ENCODE assay signal across 9 cellular contexts in the genomic region with DNA sequence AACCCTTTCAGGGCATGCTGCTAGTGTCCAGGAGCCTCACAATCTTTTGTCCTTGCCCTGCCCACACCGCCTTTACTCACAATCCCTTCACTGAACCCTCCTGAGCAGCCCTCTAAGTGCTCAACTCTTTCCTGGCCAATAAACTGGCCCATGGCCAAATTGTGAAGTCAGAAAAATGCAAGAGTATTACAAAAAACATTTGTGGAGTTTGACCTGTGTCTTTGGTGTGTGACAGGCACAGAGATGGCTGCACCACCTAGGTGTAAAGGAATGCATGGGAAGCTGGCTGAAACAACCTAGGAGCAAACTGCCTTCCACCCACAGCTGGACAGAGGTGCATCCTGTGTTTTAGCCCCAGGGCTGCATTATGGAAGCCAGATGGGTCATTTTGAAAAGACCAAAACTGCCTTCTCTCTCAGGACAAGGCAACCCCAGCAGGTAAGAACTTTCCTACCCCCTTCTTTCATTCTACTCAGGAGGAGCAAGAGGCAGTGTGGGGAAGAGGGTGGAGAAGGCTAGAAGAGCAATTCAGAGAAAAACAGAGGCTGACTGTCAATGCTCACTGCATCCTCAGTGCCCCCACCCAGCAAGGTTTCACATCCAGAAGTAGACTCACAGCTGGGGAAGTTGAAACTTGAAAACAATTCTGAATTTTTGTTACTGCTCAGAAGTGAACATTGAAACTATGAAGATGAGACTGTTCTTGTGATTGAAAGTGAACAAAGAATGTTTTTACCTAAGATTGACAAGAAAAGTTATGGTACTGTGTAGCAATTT.
DNase-seq lines count a peak whose midpoint lies in the region; ATAC-seq and TF ChIP-seq lines count a peak whose summit lies in the region.
"Had no signal": no experiment of that assay in that cellular context is flagged by ENCODE, and none has a peak within 500 bp of the region (broad histone marks: within the 10 kb centered on the region; RNA-seq: fewer than 3 reads in every experiment).

No MANE protein-coding gene starts in this region.

- no peak for TF ChIP-seq CTCF in suprapubic skin (IDR thresholded peaks at IDR 0.05)

- H3K4me3 ChIP-seq in H7 (ENCODE audit: insufficient read depth, low read depth, low read length): no peak overlapping the region
- no peak overlapping the region for H3K4me3 ChIP-seq in suprapubic skin

- WGBS in suprapubic skin: 88% methylated on average over 1 of the region's 1 CpG

- no peaks in the 10 kb centered on the region for H3K9me3 ChIP-seq in suprapubic skin

- ATAC-seq in GM18867 (IDR thresholded peaks at IDR 0.05; ENCODE audit: unreplicated experiment) (peak; percentile 65), GM21381 (IDR thresholded peaks at IDR 0.05; ENCODE audit: unreplicated experiment) (peak; percentile 62), HG03039 (IDR thresholded peaks at IDR 0.05; ENCODE audit: unreplicated experiment) (peak; percentile 67), GM18858 (IDR thresholded peaks at IDR 0.05; ENCODE audit: unreplicated experiment) (no peak)

- H3K4me3 Mint-ChIP-seq in T-helper 1 cell treated with Interleukin-12 subunit alpha and Interleukin-12 subunit beta and Interleukin-4 antibody, amounts not matched to agents 30 μg/mL and 1 μg/mL, for 36 hours: peak overlapping the region; percentile 38

- no peaks in the 10 kb centered on the region for H3K27me3 ChIP-seq in H7 (ENCODE audit: control insufficient read depth, insufficient read depth, low read length)
- no peaks in the 10 kb centered on the region for H3K27me3 ChIP-seq in suprapubic skin

- no peak for TF ChIP-seq EP300 in suprapubic skin (IDR thresholded peaks at IDR 0.05)

- H3K36me3 ChIP-seq in H7 (replicated peaks; ENCODE audit: control insufficient read depth, insufficient read depth, low read length) (no peaks in the 10 kb centered on the region), suprapubic skin (no peaks in the 10 kb centered on the region)

- H3K27ac Mint-ChIP-seq in T-helper 1 cell treated with Interleukin-12 subunit alpha and Interleukin-12 subunit beta and Interleukin-4 antibody, amounts not matched to agents 30 μg/mL and 1 μg/mL, for 36 hours: peak overlapping the region; percentile 43

- H3K4me1 Mint-ChIP-seq in T-helper 1 cell treated with Interleukin-12 subunit alpha and Interleukin-12 subunit beta and Interleukin-4 antibody, amounts not matched to agents 30 μg/mL and 1 μg/mL, for 36 hours (ENCODE audit: low read depth): peaks cover 43% of the 10 kb centered on the region

- no peaks in the 10 kb centered on the region for H3K36me3 Mint-ChIP-seq in T-helper 1 cell treated with Interleukin-12 subunit alpha and Interleukin-12 subunit beta and Interleukin-4 antibody, amounts not matched to agents 30 μg/mL and 1 μg/mL, for 36 hours (ENCODE audit: low read depth)

- DNase-seq in H7 (no peak), suprapubic skin (ENCODE audit: low spot score in 2 of 2) (no peak), NCI-H1417 treated with DMSO at 0.1 percent for 48 hours (lab: John Stamatoyannopoulos, UW) (no peak)
- DNase-seq: KBM-7 had no signal

- no peak overlapping the region for H3K27ac ChIP-seq in suprapubic skin

- TF ChIP-seq POLR2A in suprapubic skin (IDR thresholded peaks at IDR 0.05): no peak

- no peaks in the 10 kb centered on the region for H3K4me1 ChIP-seq in suprapubic skin

- peaks cover 14% of the 10 kb centered on the region for H3K27me3 Mint-ChIP-seq in T-helper 1 cell treated with Interleukin-12 subunit alpha and Interleukin-12 subunit beta and Interleukin-4 antibody, amounts not matched to agents 30 μg/mL and 1 μg/mL, for 36 hours (ENCODE audit: low read depth)

- no peaks in the 10 kb centered on the region for H3K9me3 Mint-ChIP-seq in T-helper 1 cell treated with Interleukin-12 subunit alpha and Interleukin-12 subunit beta and Interleukin-4 antibody, amounts not matched to agents 30 μg/mL and 1 μg/mL, for 36 hours
